ENCODE assay signal across 8 cellular contexts in the genomic region with DNA sequence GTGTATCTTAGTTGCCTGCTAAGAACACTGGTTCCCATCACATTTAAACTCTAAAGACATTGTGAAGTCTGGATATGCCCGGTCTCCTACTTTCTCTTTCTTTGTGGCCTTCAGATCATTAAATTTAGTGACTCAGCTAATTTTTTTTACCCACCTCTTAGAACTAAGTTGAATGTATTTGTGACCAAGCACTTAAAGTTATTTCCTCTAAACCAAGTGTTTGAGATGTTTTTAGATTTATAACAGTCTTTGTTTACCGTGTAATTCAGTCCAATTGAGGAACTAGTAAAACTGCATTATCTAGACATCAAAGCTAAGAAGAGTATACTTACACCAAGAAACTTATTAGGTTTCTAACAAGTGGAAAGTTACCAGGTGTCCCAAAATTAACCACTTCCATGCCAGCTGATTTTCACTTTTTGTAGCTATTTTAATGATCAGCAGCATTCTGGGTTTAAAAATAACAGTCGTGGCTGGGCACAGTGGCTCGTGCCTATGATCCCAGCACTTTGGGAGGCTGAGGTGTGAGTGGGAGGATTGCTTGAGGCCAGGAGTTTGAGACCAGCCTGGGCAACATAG. TPM values are rescaled to one million over a fixed set of nuclear protein-coding genes. Genes with fewer than 3 reads are reported as not detected.
A peak's percentile ranks its signal among the peaks of the same experiment; 100 is the strongest.
DNase-seq lines count a peak whose midpoint lies in the region; ATAC-seq, FAIRE-seq and TF ChIP-seq lines count a peak whose summit lies in the region.

No MANE protein-coding gene starts in this region.

- TF ChIP-seq CTCF in VCaP (conservative IDR thresholded peaks at IDR 0.05), result no peak
- TF ChIP-seq CTCF in left lung (IDR thresholded peaks at IDR 0.05), result no peak

- peak overlapping the region; percentile 92 for H3K4me2 ChIP-seq in GM23248 (ENCODE audit: unreplicated experiment)

- H3K9me2 ChIP-seq in GM23248 (ENCODE audit: insufficient read depth), result no peaks in the 10 kb centered on the region

- H2AFZ ChIP-seq in GM23248, result no peak overlapping the region

- peak overlapping the region; percentile 56 for H3K9ac ChIP-seq in GM23248

- in situ Hi-C loops in GM23248 (cut with MboI), result no loop called here

- peaks cover 100% of the 10 kb centered on the region for H3K79me2 ChIP-seq in GM23248 (ENCODE audit: insufficient read depth)

- H3K9me3 ChIP-seq in GM23248 (ENCODE audit: low read depth) (no peaks in the 10 kb centered on the region), left lung (no peaks in the 10 kb centered on the region)

- H3K36me3 ChIP-seq in GM23248 (ENCODE audit: low read depth), result no peaks in the 10 kb centered on the region
- H3K36me3 ChIP-seq in left lung, result peaks cover 0 to 5% of the 10 kb centered on the region in 2 donors

- H3K27me3 ChIP-seq in GM23248 (replicated peaks; ENCODE audit: insufficient read depth) (no peaks in the 10 kb centered on the region), left lung (no peaks in the 10 kb centered on the region)

- peak; percentile 68 for ATAC-seq in left lung
- no peak for ATAC-seq in GM21737 (IDR thresholded peaks at IDR 0.05; ENCODE audit: unreplicated experiment)
- no peak for ATAC-seq in HG02970 (IDR thresholded peaks at IDR 0.05; ENCODE audit: low FRiP score, unreplicated experiment)

- H3K27ac ChIP-seq in GM23248, result peak overlapping the region; percentile 74
- H3K27ac ChIP-seq in VCaP, result peak overlapping the region; percentile 30
- peak overlapping the region; percentile 38 to 40 for H3K27ac ChIP-seq in left lung

- H4K20me1 ChIP-seq in GM23248 (ENCODE audit: insufficient read depth), result no peaks in the 10 kb centered on the region

- intact Hi-C loops in left lung (cut with DNase I), result loop anchor here (10.0 kb wide), 2 partner anchors 49 to 81 kb away; a partner anchor contains a TSS

- H3F3A ChIP-seq in GM23248 (ENCODE audit: insufficient read depth), result peaks cover 37% of the 10 kb centered on the region

- FAIRE-seq in A204.1 (lab: Jason Lieb, UNC), result peak; percentile 63

- peak; percentile 69 for DNase-seq in GM23248
- no peak for DNase-seq in left lung
- DNase-seq in NCI-H187 (lab: John Stamatoyannopoulos, UW), result no peak
- DNase-seq in SIG-M5 treated with dmso at 0.1 percent for 504 hours (lab: John Stamatoyannopoulos, UW; ENCODE audit: unreplicated experiment), result no peak

- H3K4me1 ChIP-seq in GM23248 (ENCODE audit: insufficient read depth), result peaks cover 41% of the 10 kb centered on the region
- H3K4me1 ChIP-seq in left lung, result peaks cover 22 to 37% of the 10 kb centered on the region in 2 donors

- H3K4me3 ChIP-seq in GM23248 (peak overlapping the region; percentile 42), left lung (no peak overlapping the region)

- WGBS in GM23248 (ENCODE audit: low coverage in 1 of 2, low lambda C conversion rate in 2 of 2, missing lambda C conversion rate in 2 of 2), 2 experiments, result 34 to 35% methylated on average over 4 of the region's 4 CpGs

RNA-seq across cellular contexts. Expression of a gene that starts 53.1 kb away (rescaled TPM):
- 35.2 and 39.5 TPM in 2 replicates for total RNA-seq in GM23248 (2014; rRNA removed; shearing (Covaris generic))
- polyA plus RNA-seq in GM23248 (2016; fragmentation: Nextera tagmentation; extraction: Ambion mirVana), result 13.5 and 13.9 TPM in 2 replicates
- 10 to 100 TPM; 52.6 to 53.4 TPM for total RNA-seq in left lung
